Comparison of ENCODE assay signal across 15 cellular contexts in genomic region chr3:23036728-23037127, GRCh38.
DNase-seq lines count a peak whose midpoint lies in the region; ATAC-seq and TF ChIP-seq lines count a peak whose summit lies in the region.
"Had no signal": no experiment of that assay in that cellular context is flagged by ENCODE, and none has a peak within 500 bp of the region (broad histone marks: within the 10 kb centered on the region; RNA-seq: fewer than 3 reads in every experiment).

No MANE protein-coding gene starts in this region.

- no peak for TF ChIP-seq CTCF in fibroblast of the aortic adventitia (IDR thresholded peaks at IDR 0.05; ENCODE audit: insufficient read depth, low read length)

- ATAC-seq in GM18499 (IDR thresholded peaks at IDR 0.05; ENCODE audit: insufficient read depth, unreplicated experiment) (peak; percentile 88), GM21447 (IDR thresholded peaks at IDR 0.05; ENCODE audit: unreplicated experiment) (peak; percentile 91), HG03175 (IDR thresholded peaks at IDR 0.05; ENCODE audit: unreplicated experiment) (peak; percentile 70), GM21528 (IDR thresholded peaks at IDR 0.05; ENCODE audit: low FRiP score, unreplicated experiment) (no peak)
- ATAC-seq: psoas muscle had no signal

- DNase-seq in fibroblast of the aortic adventitia (ENCODE audit: low read depth) (peak; percentile 16), 8988T (no peak), NCI-H2081 treated with DMSO at 0.1 percent for 48 hours (lab: John Stamatoyannopoulos, UW) (no peak), NCI-H69 (lab: John Stamatoyannopoulos, UW) (no peak)
- DNase-seq: BE2C; effector memory CD4-positive, alpha-beta T cell; heart right ventricle; NCI-H1694; psoas muscle; stimulated activated CD4-positive, alpha-beta T cell treated with anti-CD3 and anti-CD28 coated beads, Interleukin-2, amount 100 ng/mL, for 48 hours; T1000 had no signal

- H3K4me3 ChIP-seq in fibroblast of the aortic adventitia (ENCODE audit: low read depth, low read length) = no peak overlapping the region
- H3K4me3 ChIP-seq: heart right ventricle, psoas muscle had no signal
